10 cellular contexts compared by ENCODE assay signal in the genomic region with DNA sequence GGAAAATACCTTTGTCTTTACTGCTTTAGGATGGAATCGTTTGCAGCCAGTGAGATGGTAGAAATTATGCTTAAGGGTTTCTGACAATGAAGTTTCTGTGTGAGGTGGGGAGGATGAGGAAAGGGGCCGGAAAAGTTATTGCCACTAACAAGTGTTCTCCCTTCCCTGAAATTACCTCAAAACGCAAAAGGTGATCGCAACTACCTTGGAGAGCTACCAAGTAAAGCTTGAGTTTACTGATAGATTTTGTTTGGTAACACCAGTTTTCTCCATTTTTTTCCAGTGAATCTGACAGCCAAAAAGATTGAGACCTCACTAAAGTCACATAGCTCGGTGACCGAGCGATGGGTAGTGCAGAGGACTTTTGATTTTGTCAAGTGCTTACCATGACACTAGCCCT. TPM values are rescaled to one million over a fixed set of nuclear protein-coding genes. Genes with fewer than 3 reads are reported as not detected.
DNase-seq lines count a peak whose midpoint lies in the region; ATAC-seq, FAIRE-seq and TF ChIP-seq lines count a peak whose summit lies in the region.
"Had no signal": no experiment of that assay in that cellular context is flagged by ENCODE, and none has a peak within 500 bp of the region (broad histone marks: within the 10 kb centered on the region; RNA-seq: fewer than 3 reads in every experiment).

No MANE protein-coding gene starts in this region.

- TF ChIP-seq CTCF in AG04449 (IDR thresholded peaks at IDR 0.05; ENCODE audit: insufficient read depth, low read length, missing control alignments): no peak
- no peak for TF ChIP-seq CTCF in H9 (conservative IDR thresholded peaks at IDR 0.05)
- no peak for TF ChIP-seq CTCF in kidney epithelial cell (IDR thresholded peaks at IDR 0.05; ENCODE audit: insufficient read depth, low read length, poor library complexity, severe bottlenecking)

- peak overlapping the region; percentile 99 for H3K4me3 Mint-ChIP-seq in H9
- peak overlapping the region; percentile 92 for H3K4me3 Mint-ChIP-seq in activated naive CD8-positive, alpha-beta T cell

- no CpG with 5 or more reads among the region's 7 CpGs for WGBS in H9 (ENCODE audit: extremely low coverage, insufficient read length, low lambda C conversion rate)

- H3K79me1 ChIP-seq in H9 (ENCODE audit: insufficient read depth, low read depth, low read length, poor library complexity, severe bottlenecking): peaks cover 2% of the 10 kb centered on the region

- H3K23ac ChIP-seq in H9 (ENCODE audit: insufficient read length, low read depth, low read length): no peak overlapping the region

- H4K91ac ChIP-seq in H9 (ENCODE audit: insufficient read length, low read depth, low read length): no peak overlapping the region

- H3K23me2 ChIP-seq in H9 (ENCODE audit: insufficient read length, low read depth, low read length, poor library complexity, severe bottlenecking): peaks cover 4% of the 10 kb centered on the region

- H2BK20ac ChIP-seq in H9 (ENCODE audit: low read depth, low read length, poor library complexity, severe bottlenecking): no peak overlapping the region

- H3K18ac ChIP-seq in H9 (ENCODE audit: insufficient read length, low read depth, low read length): no peak overlapping the region

- H4K5ac ChIP-seq in H9 (ENCODE audit: insufficient read length, low read depth, low read length): no peak overlapping the region

- FAIRE-seq in GM12892 (lab: Jason Lieb, UNC): no peak

- ATAC-seq in GM18520 (IDR thresholded peaks at IDR 0.05; ENCODE audit: unreplicated experiment): no peak

- H3K9me3 ChIP-seq in H9 (ENCODE audit: control insufficient read depth, low read depth, low read length): no peaks in the 10 kb centered on the region
- H3K9me3 ChIP-seq: ascending aorta had no signal

- H3K56ac ChIP-seq in H9 (ENCODE audit: insufficient read length, low read depth, low read length): no peak overlapping the region

- no peaks in the 10 kb centered on the region for H4K20me1 ChIP-seq in H9 (ENCODE audit: control insufficient read depth, insufficient read depth, insufficient read length)

- no peak overlapping the region for H2AK5ac ChIP-seq in H9 (ENCODE audit: insufficient read length, low read length)

- H3K4me1 Mint-ChIP-seq in H9: peaks cover 37 to 41% of the 10 kb centered on the region in 2 experiments
- H3K4me1 Mint-ChIP-seq in activated naive CD8-positive, alpha-beta T cell (ENCODE audit: low read depth): peaks cover 41% of the 10 kb centered on the region

- no peaks in the 10 kb centered on the region for H3K27me3 ChIP-seq in H9 (ENCODE audit: insufficient read depth, low read length)
- no peaks in the 10 kb centered on the region for H3K27me3 ChIP-seq in kidney epithelial cell (ENCODE audit: control insufficient read depth, insufficient read depth, low read length)
- H3K27me3 ChIP-seq: ascending aorta had no signal

- peaks cover 40% of the 10 kb centered on the region; the same call in 1 of the 2 replicates for H3K79me2 ChIP-seq in H9 (ENCODE audit: insufficient read depth, low read length)

- H4K8ac ChIP-seq in H9 (replicated peaks; ENCODE audit: insufficient read length, low read depth, low read length): no peak overlapping the region

- no peak overlapping the region for H3K4ac ChIP-seq in H9 (ENCODE audit: low read depth, low read length)

- H3T11ph ChIP-seq in H9 (ENCODE audit: low read length): no peak overlapping the region

- no peak overlapping the region for H2BK12ac ChIP-seq in H9 (ENCODE audit: insufficient read length, low read depth, low read length)

- POLR2A ChIA-PET in AG04449 (lab: Yijun Ruan, JAX): no interaction called here

- H2BK15ac ChIP-seq in H9 (ENCODE audit: low read depth, low read length): no peak overlapping the region

- H3K27ac ChIP-seq in H9 (ENCODE audit: insufficient read length, low read depth, low read length) (no peak overlapping the region), caudate nucleus (ENCODE audit: low read depth, low read length) (no peak overlapping the region)
- H3K27ac ChIP-seq: ascending aorta had no signal

- H3K4me3 ChIP-seq in AG04449 (ENCODE audit: low read depth, low read length) (peak overlapping the region; percentile 74), kidney epithelial cell (ENCODE audit: low read depth, low read length) (peak overlapping the region; percentile 64)

- H3K27ac Mint-ChIP-seq in H9: peak overlapping the region in 2 of 3 experiments; percentile 18 to 98; a peak in 3 of 7 replicates
- H3K27ac Mint-ChIP-seq in activated naive CD8-positive, alpha-beta T cell: peak overlapping the region; percentile 34

- H3K36me3 Mint-ChIP-seq in H9 (ENCODE audit: insufficient read depth in 1 of 3, low read depth in 3 of 3): peaks cover 15 to 21% (median 17%) of the 10 kb centered on the region in 3 experiments; a peak in 6 of 7 replicates
- H3K36me3 Mint-ChIP-seq in activated naive CD8-positive, alpha-beta T cell: peaks cover 9% of the 10 kb centered on the region

- no peaks in the 10 kb centered on the region for H3K27me3 Mint-ChIP-seq in H9 (ENCODE audit: low read depth)
- H3K27me3 Mint-ChIP-seq in activated naive CD8-positive, alpha-beta T cell: no peaks in the 10 kb centered on the region

- H2BK120ac ChIP-seq in H9 (ENCODE audit: low read depth, low read length, poor library complexity, severe bottlenecking): no peak overlapping the region

- H2AFZ ChIP-seq in H9 (ENCODE audit: low read length): no peak overlapping the region

- H3K36me3 ChIP-seq in kidney epithelial cell (ENCODE audit: control insufficient read depth, insufficient read depth, low read length): no peaks in the 10 kb centered on the region
- H3K36me3 ChIP-seq: ascending aorta had no signal

- peak overlapping the region; percentile 93 for H3K4me2 ChIP-seq in H9 (ENCODE audit: insufficient read depth, insufficient read length, low read length)

- no peak for TF ChIP-seq POLR2A in GM12892 (IDR thresholded peaks at IDR 0.05; ENCODE audit: low read depth, low read length)

- H3K9ac ChIP-seq in H9 (ENCODE audit: extremely low read depth, insufficient read length, low read length): peak overlapping the region; percentile 90

- no peaks in the 10 kb centered on the region; a peak in 1 of 5 replicates for H3K9me3 Mint-ChIP-seq in H9
- no peaks in the 10 kb centered on the region for H3K9me3 Mint-ChIP-seq in activated naive CD8-positive, alpha-beta T cell (ENCODE audit: low read depth)

- CTCF ChIA-PET in AG04449 (lab: Yijun Ruan, JAX): interaction anchor here (1.4 kb wide), 1 partner anchor 23 kb away, joined by 6 read pairs; no protein-coding TSS in a partner anchor

- DNase-seq in AG04449 (ENCODE audit: low read depth, low spot score) (no peak), H9 (no peak), kidney epithelial cell (ENCODE audit: low read depth) (no peak), caudate nucleus (lab: John Stamatoyannopoulos, UW) (no peak), GM12892 (ENCODE audit: insufficient read length) (no peak)
- DNase-seq in stimulated activated CD4-positive, alpha-beta T cell treated with anti-CD3 and anti-CD28 coated beads, Interleukin-2, amount 100 ng/mL, for 24 hours: no peak
- DNase-seq: NCI-H187 had no signal

- H3K14ac ChIP-seq in H9 (ENCODE audit: insufficient read depth, low read length): no peak overlapping the region

- peaks cover 9% of the 10 kb centered on the region; the same call in 1 of the 2 replicates for H3K4me1 ChIP-seq in H9 (ENCODE audit: insufficient read depth, low read length)

- no peak overlapping the region for H2BK5ac ChIP-seq in H9 (ENCODE audit: insufficient read length, low read length)

RNA-seq across cellular contexts. Expression of gene SUV39H2, which starts 1.5 kb away (rescaled TPM):
- total RNA-seq in H9 (2021): 59.7 and 62.6 TPM in 2 replicates
- 6.9 and 11.7 TPM in 2 replicates for total RNA-seq in kidney epithelial cell
- polyA plus RNA-seq in GM12892 (2012; ENCODE audit: missing spikeins): 19.8 TPM
- total RNA-seq: ascending aorta had no signal

RNA-seq across cellular contexts. Expression of gene HSPA14, which starts 42.1 kb away (rescaled TPM):
- total RNA-seq in H9 (2021) (38.5 and 41.0 TPM in 2 replicates), kidney epithelial cell (9.7 and 10.6 TPM in 2 replicates)
- polyA plus RNA-seq in GM12892 (2012; ENCODE audit: missing spikeins): 20.5 TPM

RNA-seq across cellular contexts. Expression of gene MSANTD7, which starts 42.1 kb away (rescaled TPM):
- total RNA-seq in H9 (2021) (23.1 and 25.0 TPM in 2 replicates), kidney epithelial cell (12.0 and 13.4 TPM in 2 replicates)
- polyA plus RNA-seq in GM12892 (2012; ENCODE audit: missing spikeins): 11.0 TPM

RNA-seq across cellular contexts. Expression of gene CDNF, which starts 42.4 kb away (rescaled TPM):
- total RNA-seq in H9 (2021) (0.86 and 1.3 TPM in 2 replicates), kidney epithelial cell (1.9 TPM in 1 of 2 replicates, not detected in the other)
- 0.53 TPM for polyA plus RNA-seq in GM12892 (2012; ENCODE audit: missing spikeins)
- total RNA-seq: ascending aorta had no signal
